ENCODE assay signal across 25 cellular contexts in the genomic region with DNA sequence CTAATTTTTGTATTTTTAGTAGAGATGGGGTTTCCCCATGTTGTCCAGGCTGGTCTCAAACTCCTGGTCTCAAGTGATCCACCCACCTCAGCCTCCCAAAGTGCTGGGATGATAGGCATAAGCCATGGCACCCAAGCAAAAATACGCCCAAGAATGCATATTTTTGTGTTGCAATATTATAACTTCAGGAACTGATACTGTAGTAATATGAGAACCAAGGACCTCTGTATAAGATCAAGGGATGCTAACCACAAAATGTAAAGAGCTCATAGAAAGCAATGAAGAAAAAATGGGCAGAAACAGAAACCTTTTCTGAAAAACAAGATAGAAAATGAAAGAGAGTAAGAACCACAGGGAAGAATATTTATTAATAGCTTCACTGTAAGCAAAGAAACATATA.
"Had no signal": no experiment of that assay in that cellular context is flagged by ENCODE, and none has a peak within 500 bp of the region (broad histone marks: within the 10 kb centered on the region; RNA-seq: fewer than 3 reads in every experiment).

No MANE protein-coding gene starts in this region.

- H3K36me3 Mint-ChIP-seq: naive thymus-derived CD8-positive, alpha-beta T cell; natural killer cell treated with Interleukin-12 subunit alpha and Interleukin-12 subunit beta and Interleukin-15 and Interleukin-18, amount 100 ng/mL, for 72 hours; stimulated activated effector memory CD8-positive, alpha-beta T cell treated with anti-CD3 and anti-CD28 coated beads, Interleukin-12 subunit alpha, Interleukin-12 subunit beta, amount 100 ng/mL, for 72 hours; stimulated activated naive B cell treated with anti-CD40 and anti-IgM and Interleukin-4, amounts not matched to agents 10 μg/mL and 1 μg/mL and 100 μg/mL, for 72 hours; type B pancreatic cell had no signal

- H3K27me3 Mint-ChIP-seq: stimulated activated naive CD8-positive, alpha-beta T cell treated with anti-CD3 and anti-CD28 coated beads, Interleukin-15, Interleukin-2, amounts not matched to agents 100 ng/mL and 50 ng/mL, for 24 hours had no signal

- H3K4me3 Mint-ChIP-seq: naive thymus-derived CD8-positive, alpha-beta T cell; natural killer cell treated with Interleukin-12 subunit alpha and Interleukin-12 subunit beta and Interleukin-15 and Interleukin-18, amount 100 ng/mL, for 72 hours; nephron progenitor cell; neural crest cell; stimulated activated effector memory CD8-positive, alpha-beta T cell treated with anti-CD3 and anti-CD28 coated beads, Interleukin-12 subunit alpha, Interleukin-12 subunit beta, amount 100 ng/mL, for 72 hours; stimulated activated naive B cell treated with anti-CD40 and anti-IgM and Interleukin-4, amounts not matched to agents 10 μg/mL and 1 μg/mL and 100 μg/mL, for 72 hours; stimulated activated naive CD8-positive, alpha-beta T cell treated with anti-CD3 and anti-CD28 coated beads, Interleukin-15, Interleukin-2, amounts not matched to agents 100 ng/mL and 50 ng/mL, for 24 hours; type B pancreatic cell had no signal

- H3K4me1 Mint-ChIP-seq: stimulated activated effector memory CD8-positive, alpha-beta T cell treated with anti-CD3 and anti-CD28 coated beads, Interleukin-12 subunit alpha, Interleukin-12 subunit beta, amount 100 ng/mL, for 72 hours; stimulated activated naive B cell treated with anti-CD40 and anti-IgM and Interleukin-4, amounts not matched to agents 10 μg/mL and 1 μg/mL and 100 μg/mL, for 72 hours had no signal

- H3K27ac Mint-ChIP-seq: naive thymus-derived CD8-positive, alpha-beta T cell; natural killer cell treated with Interleukin-12 subunit alpha and Interleukin-12 subunit beta and Interleukin-15 and Interleukin-18, amount 100 ng/mL, for 72 hours; nephron progenitor cell; progenitor cell of endocrine pancreas; stimulated activated effector memory CD8-positive, alpha-beta T cell treated with anti-CD3 and anti-CD28 coated beads, Interleukin-12 subunit alpha, Interleukin-12 subunit beta, amount 100 ng/mL, for 72 hours; stimulated activated naive B cell treated with anti-CD40 and anti-IgM and Interleukin-4, amounts not matched to agents 10 μg/mL and 1 μg/mL and 100 μg/mL, for 72 hours; stimulated activated naive CD8-positive, alpha-beta T cell treated with anti-CD3 and anti-CD28 coated beads, Interleukin-15, Interleukin-2, amounts not matched to agents 100 ng/mL and 50 ng/mL, for 24 hours; type B pancreatic cell had no signal

- H3K9me3 Mint-ChIP-seq: naive thymus-derived CD8-positive, alpha-beta T cell; natural killer cell treated with Interleukin-12 subunit alpha and Interleukin-12 subunit beta and Interleukin-15 and Interleukin-18, amount 100 ng/mL, for 72 hours; nephron progenitor cell; neural crest cell; stimulated activated effector memory CD8-positive, alpha-beta T cell treated with anti-CD3 and anti-CD28 coated beads, Interleukin-12 subunit alpha, Interleukin-12 subunit beta, amount 100 ng/mL, for 72 hours; stimulated activated naive B cell treated with anti-CD40 and anti-IgM and Interleukin-4, amounts not matched to agents 10 μg/mL and 1 μg/mL and 100 μg/mL, for 72 hours; stimulated activated naive CD8-positive, alpha-beta T cell treated with anti-CD3 and anti-CD28 coated beads, Interleukin-15, Interleukin-2, amounts not matched to agents 100 ng/mL and 50 ng/mL, for 24 hours; type B pancreatic cell had no signal

- DNase-seq: naive thymus-derived CD8-positive, alpha-beta T cell; nephron progenitor cell; occipital lobe; ovary; right cardiac atrium; right lobe of liver; sigmoid colon; small intestine; stimulated activated CD4-positive, alpha-beta T cell treated with anti-CD3 and anti-CD28 coated beads, Interleukin-15, amount 100 ng/mL, for 24 hours; stimulated activated CD4-positive, alpha-beta T cell treated with anti-CD3 and anti-CD28 coated beads, Interleukin-2, amount 100 ng/mL, for 24 hours; stimulated activated CD4-positive, alpha-beta T cell treated with anti-CD3 and anti-CD28 coated beads, Interleukin-2, amount 100 ng/mL, for 48 hours; stimulated activated CD4-positive, alpha-beta T cell treated with anti-CD3 and anti-CD28 coated beads, Interleukin-4, amount 100 ng/mL, for 24 hours; stimulated activated naive B cell treated with anti-CD40 and anti-IgM and Interleukin-4, amounts not matched to agents 10 μg/mL and 1 μg/mL and 100 μg/mL, for 72 hours; stimulated activated naive CD4-positive, alpha-beta T cell treated with Interleukin-2 at 50 U/mL for 16 hours; stomach; thyroid gland; transverse colon; upper lobe of right lung; uterus had no signal
